ENCODE assay signal across 15 cellular contexts in the genomic region with DNA sequence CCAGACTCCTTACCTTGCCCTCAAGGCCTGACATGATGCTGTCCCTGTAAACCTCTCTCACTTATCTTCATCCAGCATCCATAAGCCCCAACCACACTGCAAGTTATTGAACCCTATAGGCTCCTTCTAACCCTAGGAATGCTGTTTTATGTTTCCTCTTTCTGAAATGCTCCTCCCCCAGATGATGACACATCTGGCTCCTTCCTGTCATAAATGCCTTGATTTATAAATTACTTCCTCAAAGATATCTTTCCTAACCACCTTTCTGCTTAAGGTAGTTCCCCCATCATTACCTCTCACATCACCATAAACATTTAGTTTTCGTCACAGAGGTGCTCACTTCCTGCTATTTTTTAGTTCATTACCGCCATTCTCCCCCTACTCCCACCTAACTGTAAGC. TPM values are rescaled to one million over a fixed set of nuclear protein-coding genes. Genes with fewer than 3 reads are reported as not detected.
A peak's percentile ranks its signal among the peaks of the same experiment; 100 is the strongest.
DNase-seq lines count a peak whose midpoint lies in the region; ATAC-seq and TF ChIP-seq lines count a peak whose summit lies in the region.
"Had no signal": no experiment of that assay in that cellular context is flagged by ENCODE, and none has a peak within 500 bp of the region (broad histone marks: within the 10 kb centered on the region; RNA-seq: fewer than 3 reads in every experiment).

No MANE protein-coding gene starts in this region.

- no peaks in the 10 kb centered on the region for H3K9me3 ChIP-seq in mammary epithelial cell (replicated peaks; ENCODE audit: insufficient read depth, low read length)
- no peaks in the 10 kb centered on the region for H3K9me3 ChIP-seq in breast epithelium
- no peaks in the 10 kb centered on the region for H3K9me3 ChIP-seq in PC-3 (ENCODE audit: low read length)
- no peaks in the 10 kb centered on the region for H3K9me3 ChIP-seq in hepatocyte (ENCODE audit: low read depth)
- H3K9me3 ChIP-seq: suprapubic skin had no signal

- TF ChIP-seq POLR2A in breast epithelium (IDR thresholded peaks at IDR 0.05) = no peak

- CTCF ChIA-PET in mammary epithelial cell (lab: Charles Lee; ENCODE audit: low non-redundant PET) = no interaction called here
- CTCF ChIA-PET in PC-3 (lab: Charles Lee) = no interaction called here

- H3F3A ChIP-seq in PC-3 (ENCODE audit: low read length, unreplicated experiment) = no peaks in the 10 kb centered on the region

- H3K4me2 ChIP-seq in mammary epithelial cell (ENCODE audit: insufficient read depth, low read depth, low read length) (no peak overlapping the region), PC-3 (ENCODE audit: low read length) (no peak overlapping the region), hepatocyte (no peak overlapping the region)

- H3K9ac ChIP-seq in mammary epithelial cell (ENCODE audit: insufficient read depth, low read length) (no peak overlapping the region), PC-3 (ENCODE audit: low read length) (no peak overlapping the region)

- no peaks in the 10 kb centered on the region for H3K27me3 ChIP-seq in mammary epithelial cell (ENCODE audit: insufficient read depth, low read length)
- H3K27me3 ChIP-seq in breast epithelium = no peaks in the 10 kb centered on the region
- no peaks in the 10 kb centered on the region for H3K27me3 ChIP-seq in PC-3 (ENCODE audit: low read length)
- no peaks in the 10 kb centered on the region for H3K27me3 ChIP-seq in hepatocyte
- H3K27me3 ChIP-seq: suprapubic skin had no signal

- intact Hi-C loops in mammary epithelial cell (cut with micrococcal nuclease) (no loop called here), breast epithelium (cut with DNase I; ENCODE audit: low total_unique reads) (no loop called here), PC-3 (cut with micrococcal nuclease) (no loop called here)

- no peak for ATAC-seq in PC-3
- ATAC-seq in HG03108 (IDR thresholded peaks at IDR 0.05; ENCODE audit: unreplicated experiment) = no peak

- peak overlapping the region; percentile 45 for H2AFZ ChIP-seq in mammary epithelial cell (ENCODE audit: low read depth, low read length)
- no peak overlapping the region for H2AFZ ChIP-seq in PC-3 (ENCODE audit: low read length)
- no peak overlapping the region for H2AFZ ChIP-seq in hepatocyte

- no peak for DNase-seq in mammary epithelial cell
- no peak for DNase-seq in breast epithelium (ENCODE audit: low spot score in 2 of 2)
- DNase-seq in PC-3 = peak; percentile 16
- DNase-seq in hepatocyte (ENCODE audit: low spot score) = no peak
- DNase-seq in nucleus accumbens (lab: John Stamatoyannopoulos, UW) = no peak
- DNase-seq in T-helper 1 cell = no peak
- DNase-seq in central memory CD4-positive, alpha-beta T cell = no peak
- DNase-seq: ACHN; activated CD4-positive, CD25-positive, alpha-beta regulatory T cell; hypothalamus; IMR-90; NCI-H524; Right ventricle myocardium superior had no signal

- BruUV-seq in mammary epithelial cell (replicated peaks; lab: Mats Ljungman, UMichigan) (no TSS peak), PC-3 (replicated peaks; lab: Mats Ljungman, UMichigan) (no TSS peak)

- H3K36me3 ChIP-seq in mammary epithelial cell (ENCODE audit: insufficient read depth, low read length) (no peaks in the 10 kb centered on the region), breast epithelium (no peaks in the 10 kb centered on the region), PC-3 (ENCODE audit: low read depth, low read length) (no peaks in the 10 kb centered on the region), hepatocyte (replicated peaks; ENCODE audit: insufficient read depth, low read depth) (no peaks in the 10 kb centered on the region)
- H3K36me3 ChIP-seq: suprapubic skin had no signal

- H3K27ac ChIP-seq in mammary epithelial cell (ENCODE audit: insufficient read depth, low read depth, low read length) = no peak overlapping the region
- H3K27ac ChIP-seq in breast epithelium = no peak overlapping the region
- no peak overlapping the region for H3K27ac ChIP-seq in PC-3 (ENCODE audit: low read length)
- H3K27ac ChIP-seq in hepatocyte = peak overlapping the region; percentile 57
- H3K27ac ChIP-seq: suprapubic skin had no signal

- POLR2A ChIA-PET in PC-3 (lab: Charles Lee; ENCODE audit: unreplicated experiment) = no interaction called here

- 82% methylated on average over 2 of the region's 2 CpGs for WGBS in mammary epithelial cell (ENCODE audit: low coverage, missing lambda C conversion rate)
- WGBS in hepatocyte (ENCODE audit: low lambda C conversion rate, missing lambda C conversion rate) = 87% methylated on average over 2 of the region's 2 CpGs

- H4K20me1 ChIP-seq in mammary epithelial cell (ENCODE audit: insufficient read depth, low read length) = no peaks in the 10 kb centered on the region
- no peaks in the 10 kb centered on the region for H4K20me1 ChIP-seq in PC-3 (ENCODE audit: low read length)
- H4K20me1 ChIP-seq in hepatocyte (ENCODE audit: insufficient read depth, poor library complexity, severe bottlenecking) = no peaks in the 10 kb centered on the region

- H3K79me2 ChIP-seq in mammary epithelial cell (ENCODE audit: insufficient read depth, low read length) = no peaks in the 10 kb centered on the region
- H3K79me2 ChIP-seq in PC-3 (ENCODE audit: low read length) = no peaks in the 10 kb centered on the region
- H3K79me2 ChIP-seq in hepatocyte = no peaks in the 10 kb centered on the region

- H3K9me2 ChIP-seq in PC-3 (replicated peaks; ENCODE audit: low read length) = no peaks in the 10 kb centered on the region
- H3K9me2 ChIP-seq in hepatocyte (replicated peaks; ENCODE audit: insufficient read depth) = no peaks in the 10 kb centered on the region

- no peak overlapping the region for H3K4me3 ChIP-seq in mammary epithelial cell (replicated peaks in 1 of 3; ENCODE audit: insufficient read depth in 1 of 3, low read depth in 2 of 3, low read length in 3 of 3)
- H3K4me3 ChIP-seq in breast epithelium = no peak overlapping the region
- no peak overlapping the region for H3K4me3 ChIP-seq in PC-3 (ENCODE audit: low read length)
- H3K4me3 ChIP-seq in hepatocyte = no peak overlapping the region
- H3K4me3 ChIP-seq: suprapubic skin had no signal

- H3K4me1 ChIP-seq in mammary epithelial cell (ENCODE audit: insufficient read depth, low read length) = no peaks in the 10 kb centered on the region
- no peaks in the 10 kb centered on the region for H3K4me1 ChIP-seq in breast epithelium
- no peaks in the 10 kb centered on the region for H3K4me1 ChIP-seq in PC-3 (ENCODE audit: insufficient read depth, low read length)
- peaks cover 12% of the 10 kb centered on the region for H3K4me1 ChIP-seq in hepatocyte (ENCODE audit: insufficient read depth)

- in situ Hi-C loops in mammary epithelial cell (cut with MboI; ENCODE audit: low sequenced_read_pairs in 2 of 2) = no loop called here

- TF ChIP-seq CTCF in mammary epithelial cell (conservative IDR thresholded peaks at IDR 0.05 in 1 of 2, IDR thresholded peaks at IDR 0.05 in 1 of 2; ENCODE audit: extremely low read depth in 1 of 2, insufficient read depth in 1 of 2, low read depth in 1 of 2, low read length in 2 of 2) (no peak), breast epithelium (IDR thresholded peaks at IDR 0.05) (no peak), PC-3 (conservative IDR thresholded peaks at IDR 0.05; ENCODE audit: low read depth, low read length) (no peak), hepatocyte (IDR thresholded peaks at IDR 0.05; ENCODE audit: poor library complexity) (no peak)

- dilution Hi-C loops in mammary epithelial cell (cut with HindIII; ENCODE audit: low sequenced_read_pairs) = no loop called here

RNA-seq across cellular contexts. Expression of gene RUBCNL, which starts 12.3 kb away (rescaled TPM):
- total RNA-seq in mammary epithelial cell (10 to 100 TPM in 1 of 2 donors, 1 to 10 TPM in 1; 7.0 to 20.2 TPM), breast epithelium (1 to 10 TPM; 2.1 to 8.2 (median 3.3) TPM), PC-3 (2014; rRNA removed) (0.17 TPM in 1 of 2 replicates, not detected in the other), hepatocyte (0.24 and 1.0 TPM in 2 replicates)
- polyA plus RNA-seq in mammary epithelial cell (0.48 TPM), hepatocyte (0.44 and 0.63 TPM in 2 replicates)
- not detected for polyA minus RNA-seq in mammary epithelial cell
- total RNA-seq: IMR-90 had no signal
